In genomic region chr19:39792999-39793546, GRCh38 we compare ENCODE assay signal across 8 cellular contexts. TPM values are rescaled to one million over a fixed set of nuclear protein-coding genes. Genes with fewer than 3 reads are reported as not detected.
DNase-seq lines count a peak whose midpoint lies in the region; ATAC-seq and TF ChIP-seq lines count a peak whose summit lies in the region.

No MANE protein-coding gene starts in this region.

- no peak overlapping the region for H2BK12ac ChIP-seq in H9 (ENCODE audit: insufficient read length, low read depth, low read length)

- H4K5ac ChIP-seq in H9 (ENCODE audit: insufficient read length, low read depth, low read length) = no peak overlapping the region

- no peaks in the 10 kb centered on the region for H4K20me1 ChIP-seq in H9 (ENCODE audit: control insufficient read depth, insufficient read depth, insufficient read length)

- no peak overlapping the region for H3K27ac ChIP-seq in H9 (ENCODE audit: insufficient read length, low read depth, low read length)
- no peak overlapping the region for H3K27ac ChIP-seq in right atrium auricular region
- H3K27ac ChIP-seq in psoas muscle = no peak overlapping the region
- no peak overlapping the region for H3K27ac ChIP-seq in upper lobe of right lung

- H3K4me1 ChIP-seq in H9 (ENCODE audit: insufficient read depth, low read length) (no peaks in the 10 kb centered on the region; the same call in 1 of the 2 replicates), right atrium auricular region (no peaks in the 10 kb centered on the region), psoas muscle (no peaks in the 10 kb centered on the region), upper lobe of right lung (no peaks in the 10 kb centered on the region)

- H3K36me3 ChIP-seq in right atrium auricular region (no peaks in the 10 kb centered on the region), psoas muscle (ENCODE audit: insufficient read depth in 1 of 2, low read depth in 1 of 2) (no peaks in the 10 kb centered on the region), upper lobe of right lung (no peaks in the 10 kb centered on the region)

- H4K91ac ChIP-seq in H9 (ENCODE audit: insufficient read length, low read depth, low read length) = no peak overlapping the region

- no peak overlapping the region for H2BK15ac ChIP-seq in H9 (ENCODE audit: low read depth, low read length)

- H3K4me1 Mint-ChIP-seq in H9 = peaks cover 22 to 33% of the 10 kb centered on the region in 2 experiments

- H3K36me3 Mint-ChIP-seq in H9 (ENCODE audit: insufficient read depth in 1 of 3, low read depth in 3 of 3) = no peaks in the 10 kb centered on the region

- H3K9me3 Mint-ChIP-seq in H9 = peaks cover 0 to 2% of the 10 kb centered on the region in 2 experiments; a peak in 2 of 5 replicates

- intact Hi-C loops in psoas muscle (cut with DNase I) (loop anchor here (1.0 to 10.0 kb wide), 4 partner anchors 50 to 182 kb away; partner anchors contain the start of gene PSMC4 (in 1 of the 2)), upper lobe of right lung (cut with DNase I) (no loop called here)

- no peaks in the 10 kb centered on the region for H3K79me1 ChIP-seq in H9 (ENCODE audit: insufficient read depth, low read depth, low read length, poor library complexity, severe bottlenecking)

- H3K4me2 ChIP-seq in H9 (ENCODE audit: insufficient read depth, insufficient read length, low read length) = peak overlapping the region; percentile 86

- H4K8ac ChIP-seq in H9 (replicated peaks; ENCODE audit: insufficient read length, low read depth, low read length) = no peak overlapping the region

- H3K14ac ChIP-seq in H9 (ENCODE audit: insufficient read depth, low read length) = peak overlapping the region; percentile 86

- DNase-seq in COR-L47 (lab: John Stamatoyannopoulos, UW) (peak; percentile 64), H9 (peak; percentile 83), NCI-H146 (lab: John Stamatoyannopoulos, UW) (peak; percentile 85), T-helper 2 cell (peak; percentile 50 to 82 (median 59)), amygdala (lab: John Stamatoyannopoulos, UW) (peak in 55 of 56 donors; percentile 1 to 81 (median 39)), right atrium auricular region (ENCODE audit: low spot score) (peak; percentile 82), psoas muscle (peak; percentile 82 to 87), upper lobe of right lung (peak; percentile 86)

- H3K4me3 Mint-ChIP-seq in H9 = peak overlapping the region; percentile 73 to 83

- H3K56ac ChIP-seq in H9 (ENCODE audit: insufficient read length, low read depth, low read length) = no peak overlapping the region

- H2BK5ac ChIP-seq in H9 (ENCODE audit: insufficient read length, low read length) = no peak overlapping the region

- no peaks in the 10 kb centered on the region for H3K9me3 ChIP-seq in H9 (ENCODE audit: control insufficient read depth, low read depth, low read length)
- peaks cover 0 to 8% of the 10 kb centered on the region in 2 donors for H3K9me3 ChIP-seq in right atrium auricular region
- H3K9me3 ChIP-seq in psoas muscle = peaks cover 11% of the 10 kb centered on the region
- H3K9me3 ChIP-seq in upper lobe of right lung = no peaks in the 10 kb centered on the region

- H3K4ac ChIP-seq in H9 (ENCODE audit: low read depth, low read length) = no peak overlapping the region

- peaks cover 3% of the 10 kb centered on the region for H3K23me2 ChIP-seq in H9 (ENCODE audit: insufficient read length, low read depth, low read length, poor library complexity, severe bottlenecking)

- no peak overlapping the region for H2BK120ac ChIP-seq in H9 (ENCODE audit: low read depth, low read length, poor library complexity, severe bottlenecking)

- peak overlapping the region; percentile 90 for H2AFZ ChIP-seq in H9 (ENCODE audit: low read length)

- no peak overlapping the region for H2BK20ac ChIP-seq in H9 (ENCODE audit: low read depth, low read length, poor library complexity, severe bottlenecking)

- no peaks in the 10 kb centered on the region for H3K27me3 Mint-ChIP-seq in H9 (ENCODE audit: low read depth)

- no peak overlapping the region for H3K27ac Mint-ChIP-seq in H9

- H3K18ac ChIP-seq in H9 (ENCODE audit: insufficient read length, low read depth, low read length) = peak overlapping the region; percentile 86

- H3K79me2 ChIP-seq in H9 (ENCODE audit: insufficient read depth, low read length) = no peaks in the 10 kb centered on the region

- TF ChIP-seq CTCF in H9 (conservative IDR thresholded peaks at IDR 0.05) (peak; percentile 96), right atrium auricular region (IDR thresholded peaks at IDR 0.05) (peak; percentile 82 to 94), psoas muscle (IDR thresholded peaks at IDR 0.05) (peak; percentile 92), upper lobe of right lung (IDR thresholded peaks at IDR 0.05) (peak; percentile 92)

- ATAC-seq in psoas muscle (peak; percentile 95 to 99 (median 98)), upper lobe of right lung (peak; percentile 98)

- H3K27me3 ChIP-seq in H9 (ENCODE audit: insufficient read depth, low read length) = no peaks in the 10 kb centered on the region
- H3K27me3 ChIP-seq in right atrium auricular region = no peaks in the 10 kb centered on the region
- no peaks in the 10 kb centered on the region for H3K27me3 ChIP-seq in psoas muscle (ENCODE audit: insufficient read depth in 3 of 3, low read length in 2 of 3)
- peaks cover 8% of the 10 kb centered on the region for H3K27me3 ChIP-seq in upper lobe of right lung

- no peak overlapping the region for H2AK5ac ChIP-seq in H9 (ENCODE audit: insufficient read length, low read length)

- no CpG with 5 or more reads among the region's 17 CpGs for WGBS in H9 (ENCODE audit: extremely low coverage, insufficient read length, low lambda C conversion rate)
- WGBS in psoas muscle, 3 donors = 0% methylated on average over 17 of the region's 17 CpGs

- H3K4me3 ChIP-seq in right atrium auricular region = peak overlapping the region; percentile 25 to 48
- peak overlapping the region; percentile 77 for H3K4me3 ChIP-seq in psoas muscle
- peak overlapping the region; percentile 52 for H3K4me3 ChIP-seq in upper lobe of right lung

- no peak overlapping the region for H3K23ac ChIP-seq in H9 (ENCODE audit: insufficient read length, low read depth, low read length)

- peak overlapping the region; percentile 58 for H3K9ac ChIP-seq in H9 (ENCODE audit: extremely low read depth, insufficient read length, low read length)

- no peak overlapping the region for H3T11ph ChIP-seq in H9 (ENCODE audit: low read length)

RNA-seq across cellular contexts. Expression of gene LEUTX, which starts 14.4 kb away (rescaled TPM):
- total RNA-seq in H9 (2021) = not detected in 2 replicates
- not detected for total RNA-seq in right atrium auricular region
- total RNA-seq in psoas muscle = not detected
- polyA plus RNA-seq in psoas muscle = not detected
- total RNA-seq in upper lobe of right lung = not detected

RNA-seq across cellular contexts. Expression of gene DYRK1B, which starts 40.9 kb away (rescaled TPM):
- total RNA-seq in H9 (2021) = 13.6 and 14.3 TPM in 2 replicates
- total RNA-seq in right atrium auricular region = 10 to 100 TPM; 11.1 to 14.5 TPM
- total RNA-seq in psoas muscle = 100 to 1,000 TPM in 2 of 4 donors, 10 to 100 TPM in 2; 64.5 to 157 (median 109) TPM
- 10 to 100 TPM; 11.1 to 46.4 (median 35.3) TPM for polyA plus RNA-seq in psoas muscle
- total RNA-seq in upper lobe of right lung = 16.7 TPM

RNA-seq across cellular contexts. Expression of gene FBL, which starts 53.1 kb away (rescaled TPM):
- total RNA-seq in H9 (2021) (621 and 625 TPM in 2 replicates), right atrium auricular region (10 to 100 TPM; 63.7 to 88.5 TPM), psoas muscle (100 to 1,000 TPM in 3 of 4 donors, 10 to 100 TPM in 1; 70.3 to 150 (median 114) TPM), upper lobe of right lung (123 TPM)
- 100 to 1,000 TPM; 142 to 267 (median 162) TPM for polyA plus RNA-seq in psoas muscle

RNA-seq across cellular contexts. Expression of gene CLC, which starts 55.2 kb away (rescaled TPM):
- total RNA-seq in H9 (2021) (0.39 and 0.88 TPM in 2 replicates), right atrium auricular region (not detected), psoas muscle (under 1 TPM in 1 of 4 donors, not detected in 3; 0.59 TPM), upper lobe of right lung (not detected)
- polyA plus RNA-seq in psoas muscle = not detected
